ENCODE assay signal across 18 cellular contexts in the genomic region with DNA sequence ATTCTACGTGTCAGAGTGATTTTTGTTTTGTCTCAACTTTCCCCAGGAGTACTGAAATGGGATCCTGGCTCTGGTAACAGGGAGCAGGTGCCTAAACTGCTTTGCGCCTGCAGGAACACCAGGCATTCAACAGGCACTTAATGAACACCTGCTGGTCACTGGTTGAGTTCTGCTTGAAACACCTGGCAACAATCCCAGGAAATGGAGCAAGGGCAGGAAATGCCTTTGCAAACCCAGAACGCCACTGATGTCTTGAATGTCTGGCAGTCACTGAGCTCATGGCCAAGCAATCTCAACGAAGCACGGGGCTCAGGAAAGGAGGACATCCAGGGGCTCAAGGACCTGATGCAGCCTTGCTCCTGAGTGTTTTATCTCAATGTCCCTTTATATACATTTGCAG.
DNase-seq lines count a peak whose midpoint lies in the region; ATAC-seq, FAIRE-seq and TF ChIP-seq lines count a peak whose summit lies in the region.
"Had no signal": no experiment of that assay in that cellular context is flagged by ENCODE, and none has a peak within 500 bp of the region (broad histone marks: within the 10 kb centered on the region; RNA-seq: fewer than 3 reads in every experiment).

No MANE protein-coding gene starts in this region.

- H3K27ac ChIP-seq in A673 (ENCODE audit: low read depth, low read length, poor library complexity, severe bottlenecking) (no peak overlapping the region), HEK293 (ENCODE audit: extremely low read depth, low read depth, low read length) (no peak overlapping the region)
- H3K27ac ChIP-seq: gastrocnemius medialis, GM23248, testis had no signal

- H3K27me3 ChIP-seq in A673 (replicated peaks; ENCODE audit: insufficient read depth, low read depth, low read length, poor library complexity), result no peaks in the 10 kb centered on the region
- H3K27me3 ChIP-seq in bronchial epithelial cell (ENCODE audit: control insufficient read depth, insufficient read depth, low read length), result no peaks in the 10 kb centered on the region
- H3K27me3 ChIP-seq: gastrocnemius medialis, testis had no signal

- no peak overlapping the region for H3K4me3 ChIP-seq in A673 (ENCODE audit: low read depth, low read length, poor library complexity, severe bottlenecking)
- H3K4me3 ChIP-seq in HEK293 (ENCODE audit: low read depth, low read length), result no peak overlapping the region
- no peak overlapping the region for H3K4me3 ChIP-seq in bronchial epithelial cell (ENCODE audit: low read depth, low read length)
- H3K4me3 ChIP-seq: gastrocnemius medialis, GM23248, testis had no signal

- no peaks in the 10 kb centered on the region for H3K36me3 Mint-ChIP-seq in activated CD8-positive, alpha-beta T cell treated with anti-CD3 and anti-CD28 coated beads for 36 hours (ENCODE audit: low read depth)
- no peaks in the 10 kb centered on the region for H3K36me3 Mint-ChIP-seq in activated T-cell treated with anti-CD3 and anti-CD28 coated beads, Interleukin-2, amount 50 U/mL, for 24 hours (ENCODE audit: low read depth)
- H3K36me3 Mint-ChIP-seq in immature natural killer cell, result no peaks in the 10 kb centered on the region
- H3K36me3 Mint-ChIP-seq: CD8-positive, alpha-beta T cell; memory B cell had no signal

- H3K4me3 Mint-ChIP-seq in activated CD8-positive, alpha-beta T cell treated with anti-CD3 and anti-CD28 coated beads for 36 hours, result no peak overlapping the region
- no peak overlapping the region for H3K4me3 Mint-ChIP-seq in activated T-cell treated with anti-CD3 and anti-CD28 coated beads, Interleukin-2, amount 50 U/mL, for 24 hours
- no peak overlapping the region for H3K4me3 Mint-ChIP-seq in immature natural killer cell
- H3K4me3 Mint-ChIP-seq: activated naive CD8-positive, alpha-beta T cell treated with anti-CD3 and anti-CD28 coated beads, Interleukin-2, amount 50 U/mL, for 24 hours; activated T-cell treated with anti-CD3 and anti-CD28 coated beads, Interleukin-2, amount 50 U/mL, for 72 hours; CD8-positive, alpha-beta T cell; memory B cell; neural crest cell had no signal

- H3K36me3 ChIP-seq in A673 (ENCODE audit: insufficient read depth, low read length, poor library complexity, severe bottlenecking) (no peaks in the 10 kb centered on the region), HEK293 (ENCODE audit: control insufficient read depth in 2 of 2, insufficient read depth in 1 of 2, low read length in 2 of 2) (no peaks in the 10 kb centered on the region), bronchial epithelial cell (ENCODE audit: control insufficient read depth, insufficient read depth, low read length) (no peaks in the 10 kb centered on the region)
- H3K36me3 ChIP-seq: gastrocnemius medialis had no signal

- H3K9me3 Mint-ChIP-seq in activated CD8-positive, alpha-beta T cell treated with anti-CD3 and anti-CD28 coated beads for 36 hours, result no peaks in the 10 kb centered on the region
- H3K9me3 Mint-ChIP-seq in activated T-cell treated with anti-CD3 and anti-CD28 coated beads, Interleukin-2, amount 50 U/mL, for 24 hours, result no peaks in the 10 kb centered on the region
- peaks cover 0 to 2% (median under 1%) of the 10 kb centered on the region in 6 donors for H3K9me3 Mint-ChIP-seq in immature natural killer cell
- H3K9me3 Mint-ChIP-seq: activated naive CD8-positive, alpha-beta T cell treated with anti-CD3 and anti-CD28 coated beads, Interleukin-2, amount 50 U/mL, for 24 hours; CD8-positive, alpha-beta T cell; memory B cell; neural crest cell had no signal

- no peak for ATAC-seq in activated CD8-positive, alpha-beta T cell treated with anti-CD3 and anti-CD28 coated beads for 36 hours
- ATAC-seq: activated naive CD8-positive, alpha-beta T cell treated with anti-CD3 and anti-CD28 coated beads, Interleukin-2, amount 50 U/mL, for 24 hours; activated T-cell treated with anti-CD3 and anti-CD28 coated beads, Interleukin-2, amount 50 U/mL, for 72 hours; CD8-positive, alpha-beta T cell; gastrocnemius medialis had no signal

- CTCF ChIA-PET in A673 (lab: Charles Lee) (no interaction called here), HEK293 (lab: Yijun Ruan, JAX) (no interaction called here)
- CTCF ChIA-PET in activated CD8-positive, alpha-beta T cell treated with anti-CD3 and anti-CD28 coated beads for 36 hours (lab: Charles Lee), result no interaction called here

- FAIRE-seq in bronchial epithelial cell (lab: Jason Lieb, UNC) (no peak), HTR-8/SVneo (lab: Jason Lieb, UNC) (no peak)

- H3K4me1 Mint-ChIP-seq in activated CD8-positive, alpha-beta T cell treated with anti-CD3 and anti-CD28 coated beads for 36 hours (ENCODE audit: low read depth), result no peaks in the 10 kb centered on the region
- no peaks in the 10 kb centered on the region for H3K4me1 Mint-ChIP-seq in activated T-cell treated with anti-CD3 and anti-CD28 coated beads, Interleukin-2, amount 50 U/mL, for 24 hours (ENCODE audit: low read depth)
- H3K4me1 Mint-ChIP-seq in immature natural killer cell, result no peaks in the 10 kb centered on the region
- H3K4me1 Mint-ChIP-seq: activated naive CD8-positive, alpha-beta T cell treated with anti-CD3 and anti-CD28 coated beads, Interleukin-2, amount 50 U/mL, for 24 hours; memory B cell; neural crest cell had no signal

- POLR2A ChIA-PET in A673 (lab: Charles Lee; ENCODE audit: low non-redundant PET), result no interaction called here
- POLR2A ChIA-PET in HEK293 (lab: Yijun Ruan, JAX), result no interaction called here
- POLR2A ChIA-PET in activated CD8-positive, alpha-beta T cell treated with anti-CD3 and anti-CD28 coated beads for 36 hours (lab: Charles Lee), result no interaction called here

- DNase-seq in A673 (ENCODE audit: low spot score) (peak; percentile 45), NCI-H2196 (lab: John Stamatoyannopoulos, UW; ENCODE audit: unreplicated experiment) (peak; percentile 74), bronchial epithelial cell (ENCODE audit: low read depth) (peak; percentile 21), immature natural killer cell (no peak), HTR-8/SVneo (ENCODE audit: insufficient read length, low spot score) (no peak)
- DNase-seq in activated CD8-positive, alpha-beta T cell treated with anti-CD3 and anti-CD28 coated beads for 36 hours, result no peak
- no peak for DNase-seq in activated T-cell treated with anti-CD3 and anti-CD28 coated beads, Interleukin-2, amount 50 U/mL, for 24 hours
- DNase-seq: activated naive CD8-positive, alpha-beta T cell treated with anti-CD3 and anti-CD28 coated beads, Interleukin-2, amount 50 U/mL, for 24 hours; activated T-cell treated with anti-CD3 and anti-CD28 coated beads, Interleukin-2, amount 50 U/mL, for 72 hours; CD8-positive, alpha-beta T cell; gastrocnemius medialis; GM23248; Right ventricle myocardium superior; stimulated activated CD8-positive, alpha-beta memory T cell treated with anti-CD3 and anti-CD28 coated beads, Interleukin-4, amount 100 ng/mL, for 48 hours; testis had no signal

- no peak for TF ChIP-seq CTCF in A673 (conservative IDR thresholded peaks at IDR 0.05; ENCODE audit: low read depth, low read length)
- TF ChIP-seq CTCF in HEK293 (tag by site-specific recombination; IDR thresholded peaks at IDR 0.05), result no peak
- TF ChIP-seq CTCF in bronchial epithelial cell (IDR thresholded peaks at IDR 0.05; ENCODE audit: insufficient read depth, low read length, severe bottlenecking), result no peak
- TF ChIP-seq CTCF in activated CD8-positive, alpha-beta T cell treated with anti-CD3 and anti-CD28 coated beads for 36 hours (IDR thresholded peaks at IDR 0.05), result no peak

- BruUV-seq in A673 (replicated peaks; lab: Mats Ljungman, UMichigan), result no TSS peak

- peaks cover 8% of the 10 kb centered on the region for H3K27me3 Mint-ChIP-seq in activated CD8-positive, alpha-beta T cell treated with anti-CD3 and anti-CD28 coated beads for 36 hours
- H3K27me3 Mint-ChIP-seq in activated T-cell treated with anti-CD3 and anti-CD28 coated beads, Interleukin-2, amount 50 U/mL, for 24 hours, result peaks cover 5% of the 10 kb centered on the region
- H3K27me3 Mint-ChIP-seq in immature natural killer cell (ENCODE audit: low read depth in 3 of 3), result peaks cover 0 to 4% (median 0%) of the 10 kb centered on the region in 3 donors

- H3K4me1 ChIP-seq in A673 (ENCODE audit: insufficient read depth, low read length, poor library complexity, severe bottlenecking) (peaks cover 7% of the 10 kb centered on the region), HEK293 (ENCODE audit: control insufficient read depth, insufficient read depth, low read length) (no peaks in the 10 kb centered on the region)
- H3K4me1 ChIP-seq: gastrocnemius medialis, testis had no signal

- H3K27ac Mint-ChIP-seq in activated CD8-positive, alpha-beta T cell treated with anti-CD3 and anti-CD28 coated beads for 36 hours, result no peak overlapping the region
- no peak overlapping the region for H3K27ac Mint-ChIP-seq in activated T-cell treated with anti-CD3 and anti-CD28 coated beads, Interleukin-2, amount 50 U/mL, for 24 hours
- H3K27ac Mint-ChIP-seq in immature natural killer cell, result no peak overlapping the region
- H3K27ac Mint-ChIP-seq: activated naive CD8-positive, alpha-beta T cell treated with anti-CD3 and anti-CD28 coated beads, Interleukin-2, amount 50 U/mL, for 24 hours; activated T-cell treated with anti-CD3 and anti-CD28 coated beads, Interleukin-2, amount 50 U/mL, for 72 hours; CD8-positive, alpha-beta T cell; memory B cell had no signal

- intact Hi-C loops in A673 (cut with micrococcal nuclease; ENCODE audit: unreplicated experiment), result no loop called here
- intact Hi-C loops in activated CD8-positive, alpha-beta T cell treated with anti-CD3 and anti-CD28 coated beads for 36 hours (cut with micrococcal nuclease), result no loop called here

- H3K9me3 ChIP-seq in A673 (ENCODE audit: low read depth, low read length, poor library complexity, severe bottlenecking), result no peaks in the 10 kb centered on the region
- no peaks in the 10 kb centered on the region for H3K9me3 ChIP-seq in HEK293 (ENCODE audit: control insufficient read depth, insufficient read depth, low read depth, low read length)
- H3K9me3 ChIP-seq: gastrocnemius medialis, testis had no signal

TF ChIP-seq in HEK293, 187 proteins besides CTCF, POLR2A, EP300 and RAD21:
- TF ChIP-seq SCRT2 (tag by site-specific recombination; IDR thresholded peaks at IDR 0.05) (peak; percentile 89), YY1 (tag by site-specific recombination; IDR thresholded peaks at IDR 0.05) (no peak)

Comparison
In these comparisons a context has a peak if more than half of its experiments do, and no peak if none do; other contexts are left out.
1. DNase-seq: peak in A673 (single experiment), NCI-H2196 (single experiment) and bronchial epithelial cell (single experiment); none in activated CD8-positive, alpha-beta T cell treated with anti-CD3 and anti-CD28 coated beads for 36 hours (single experiment), activated T-cell treated with anti-CD3 and anti-CD28 coated beads, Interleukin-2, amount 50 U/mL, for 24 hours (single experiment), immature natural killer cell (0 of 3) and HTR-8/SVneo (single experiment).